Comparison of ENCODE assay signal across 8 cellular contexts in the genomic region with DNA sequence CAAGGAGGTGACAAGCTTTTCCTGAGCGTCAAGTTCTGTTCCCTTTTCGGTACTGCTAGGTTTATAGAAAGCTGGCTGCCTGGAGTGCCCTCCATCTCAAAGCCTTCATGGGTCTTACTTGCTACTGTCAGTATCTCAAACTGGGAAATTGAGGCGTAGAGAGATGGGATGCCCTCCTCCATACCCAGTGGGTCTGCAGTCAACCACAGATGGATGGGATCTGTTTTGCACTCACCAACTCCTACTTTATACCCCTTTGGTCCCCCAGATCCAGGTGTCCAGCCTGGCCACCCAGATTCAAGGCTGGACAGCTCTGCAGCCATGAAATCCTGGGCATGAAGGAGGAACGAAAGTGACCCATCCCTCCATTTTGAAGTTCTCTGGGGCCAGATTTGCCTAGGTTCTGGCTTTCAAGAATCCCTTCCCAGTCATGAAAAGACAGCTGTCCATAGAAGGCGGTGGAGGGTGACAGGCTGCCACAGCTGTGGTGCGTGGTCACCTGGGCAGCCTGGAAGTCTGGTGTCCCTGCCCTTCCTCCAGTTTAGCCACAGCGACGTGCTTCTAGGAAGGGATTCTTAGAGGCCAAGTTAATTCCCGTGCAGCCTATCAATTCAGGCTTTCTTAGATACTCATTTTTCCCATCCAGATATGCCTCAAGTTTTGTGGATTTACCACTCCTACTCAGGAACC.
DNase-seq lines count a peak whose midpoint lies in the region; ATAC-seq, FAIRE-seq and TF ChIP-seq lines count a peak whose summit lies in the region.
"Not testable (repeated sequence)": the region's sequence is repeated elsewhere in the genome, so short reads cannot be mapped to it uniquely, and the experiment has no call there.

No MANE protein-coding gene starts in this region.

- not testable (repeated sequence) for H3K36me3 ChIP-seq in DND-41 (ENCODE audit: insufficient read depth, low read length); endothelial cell of umbilical vein (ENCODE audit: control insufficient read depth in 2 of 2, extremely low read depth in 1 of 2, insufficient read depth in 2 of 2, low read length in 2 of 2); neuron (ENCODE audit: insufficient read depth, low read length)

- CTCF ChIA-PET in A549 (lab: Yijun Ruan, JAX), result interaction anchor here (0.7 to 2.0 kb wide), 5 partner anchors 8 to 15 kb away, joined by 3 to 13 read pairs (median 3); no protein-coding TSS in a partner anchor
- CTCF ChIA-PET in WTC11 (lab: Charles Lee), result not testable (repeated sequence)
- CTCF ChIA-PET in endothelial cell of umbilical vein (lab: Charles Lee), result interaction anchor here (1.0 kb wide), 2 partner anchors 8 to 9 kb away, joined by 4 to 5 read pairs; no protein-coding TSS in a partner anchor

- TF ChIP-seq RAD21 in A549 (conservative IDR thresholded peaks at IDR 0.05 in 1 of 2, IDR thresholded peaks at IDR 0.05 in 1 of 2), result not testable (repeated sequence)

- H3K9me1 ChIP-seq in endothelial cell of umbilical vein (replicated peaks; ENCODE audit: control insufficient read depth, extremely low read depth, insufficient read depth, low read length), result not testable (repeated sequence)

- TF ChIP-seq CTCF in A549 (IDR thresholded peaks at IDR 0.05); DND-41 (IDR thresholded peaks at IDR 0.05; ENCODE audit: borderline replicate concordance, extremely low read depth, low read length, poor library complexity, severe bottlenecking); WTC11 (IDR thresholded peaks at IDR 0.05); endothelial cell of umbilical vein (IDR thresholded peaks at IDR 0.05; ENCODE audit: extremely low read depth in 1 of 2, insufficient read depth in 1 of 2, low read depth in 1 of 2, low read length in 2 of 2): not testable (repeated sequence)

- not testable (repeated sequence) for H3K9me3 ChIP-seq in A549; DND-41 (ENCODE audit: insufficient read depth, low read length, severe bottlenecking); endothelial cell of umbilical vein (replicated peaks; ENCODE audit: control insufficient read depth, insufficient read depth, low read length); neuron (ENCODE audit: low read length)

- H4K20me1 ChIP-seq in DND-41 (ENCODE audit: insufficient read depth, low read length), result peaks cover 16% of the 10 kb centered on the region
- not testable (repeated sequence) for H4K20me1 ChIP-seq in endothelial cell of umbilical vein (replicated peaks; ENCODE audit: control insufficient read depth, extremely low read depth, insufficient read depth, low read length)

- H3K9ac ChIP-seq in DND-41 (ENCODE audit: low read depth, low read length); endothelial cell of umbilical vein (replicated peaks; ENCODE audit: extremely low read depth, insufficient read depth, low read length): not testable (repeated sequence)

- DNase-seq in A549 (ENCODE audit: low read depth in 1 of 2, low spot score in 1 of 2); DND-41; WTC11 (ENCODE audit: low spot score); endothelial cell of umbilical vein (ENCODE audit: low read depth, low spot score): not testable (repeated sequence)
- DNase-seq in NOMO-1 treated with DMSO at 0.1 percent for 48 hours (lab: John Stamatoyannopoulos, UW; ENCODE audit: unreplicated experiment), result peak; percentile 39
- peak; percentile 49 for DNase-seq in left kidney (ENCODE audit: low read depth, low spot score)

- H3K27ac Mint-ChIP-seq in IgD-negative memory B cell, result peak overlapping the region in 1 of 3 donors; percentile 74
- H3K27ac Mint-ChIP-seq in WTC11, result not testable (repeated sequence)

- H3K9me3 Mint-ChIP-seq in IgD-negative memory B cell, WTC11: not testable (repeated sequence)

- ATAC-seq in A549; DND-41 (ENCODE audit: insufficient read depth, low read depth); WTC11: not testable (repeated sequence)

- peak overlapping the region; percentile 9 to 89 (median 50) for H3K4me3 Mint-ChIP-seq in IgD-negative memory B cell
- peak overlapping the region; percentile 97 for H3K4me3 Mint-ChIP-seq in WTC11

- not testable (repeated sequence) for TF ChIP-seq POLR2A in A549 (IDR thresholded peaks at IDR 0.05; ENCODE audit: low read length); endothelial cell of umbilical vein (IDR thresholded peaks at IDR 0.05; ENCODE audit: low read depth, low read length)

- H3K4me1 Mint-ChIP-seq in IgD-negative memory B cell, result peaks cover 0 to 11% (median 9%) of the 10 kb centered on the region in 3 donors
- peaks cover 29% of the 10 kb centered on the region for H3K4me1 Mint-ChIP-seq in WTC11

- H3K27me3 ChIP-seq in DND-41 (ENCODE audit: insufficient read depth, low read length, poor library complexity); neuron (ENCODE audit: insufficient read depth, low read length): not testable (repeated sequence)
- peaks cover 15 to 17% of the 10 kb centered on the region in 2 experiments for H3K27me3 ChIP-seq in endothelial cell of umbilical vein (ENCODE audit: control insufficient read depth in 2 of 2, insufficient read depth in 2 of 2, low read length in 2 of 2)

- H3K27me3 Mint-ChIP-seq in IgD-negative memory B cell, result peaks cover 40% of the 10 kb centered on the region
- H3K27me3 Mint-ChIP-seq in WTC11 (ENCODE audit: low read depth), result not testable (repeated sequence)

- H3K27ac ChIP-seq in A549, result peak overlapping the region in 1 of 2 experiments; percentile 97; a peak in 2 of 6 replicates
- not testable (repeated sequence) for H3K27ac ChIP-seq in DND-41 (ENCODE audit: low read length); endothelial cell of umbilical vein (ENCODE audit: insufficient read depth, low read depth, low read length)

- TF ChIP-seq EP300 in A549 (IDR thresholded peaks at IDR 0.05), result not testable (repeated sequence)

- intact Hi-C loops in endothelial cell of umbilical vein (cut with micrococcal nuclease), result not testable (repeated sequence)

- peak; percentile 88 for FAIRE-seq in A549 (lab: Jason Lieb, UNC)
- not testable (repeated sequence) for FAIRE-seq in endothelial cell of umbilical vein (lab: Jason Lieb, UNC)

- BruUV-seq in endothelial cell of umbilical vein (replicated peaks; lab: Mats Ljungman, UMichigan), result not testable (repeated sequence)

- POLR2A ChIA-PET in A549 (lab: Yijun Ruan, JAX); endothelial cell of umbilical vein (lab: Charles Lee): not testable (repeated sequence)
- POLR2A ChIA-PET in WTC11 (lab: Charles Lee), result interaction anchor here (0.7 kb wide), 1 partner anchor 13 kb away, joined by 3 read pairs; no protein-coding TSS in a partner anchor

- dilution Hi-C loops in endothelial cell of umbilical vein (cut with MboI; ENCODE audit: extremely low pct_ligation_motif_present, low sequenced_read_pairs), result not testable (repeated sequence)

- 89% methylated on average over 9 of the region's 9 CpGs for WGBS in A549 (ENCODE audit: missing lambda C conversion rate)

- H2AFZ ChIP-seq in DND-41 (ENCODE audit: low read depth, low read length); endothelial cell of umbilical vein (ENCODE audit: low read depth, low read length); neuron (ENCODE audit: low read depth, low read length): not testable (repeated sequence)

- H3K4me1 ChIP-seq in A549; endothelial cell of umbilical vein (ENCODE audit: control insufficient read depth, extremely low read depth, insufficient read depth, low read length): not testable (repeated sequence)
- H3K4me1 ChIP-seq in DND-41 (ENCODE audit: insufficient read depth, low read length) (peaks cover 27% of the 10 kb centered on the region), neuron (ENCODE audit: insufficient read depth, low read length) (peaks cover 16% of the 10 kb centered on the region)

- peaks cover 24% of the 10 kb centered on the region for H3K79me2 ChIP-seq in DND-41 (ENCODE audit: insufficient read depth, low read length)
- not testable (repeated sequence) for H3K79me2 ChIP-seq in endothelial cell of umbilical vein (ENCODE audit: control insufficient read depth, insufficient read depth, low read length)

- H3K4me2 ChIP-seq in A549, result peak overlapping the region; percentile 94
- peak overlapping the region; percentile 81; the same call in 1 of the 2 replicates for H3K4me2 ChIP-seq in DND-41 (ENCODE audit: insufficient read depth, low read length)
- not testable (repeated sequence) for H3K4me2 ChIP-seq in endothelial cell of umbilical vein (ENCODE audit: insufficient read depth, low read length)

- not testable (repeated sequence) for H3K4me3 ChIP-seq in A549; DND-41 (ENCODE audit: low read depth in 1 of 2, low read length in 2 of 2); endothelial cell of umbilical vein (replicated peaks in 1 of 3; ENCODE audit: insufficient read depth in 1 of 3, low read depth in 1 of 3, low read length in 3 of 3)
- H3K4me3 ChIP-seq in neuron (ENCODE audit: low read length), result peak overlapping the region; percentile 90

- H3K36me3 Mint-ChIP-seq in IgD-negative memory B cell, WTC11: not testable (repeated sequence)

TF ChIP-seq in endothelial cell of umbilical vein, 7 proteins besides CTCF, POLR2A, EP300 and RAD21:
- peak; percentile 3 for TF ChIP-seq EZH2 (IDR thresholded peaks at IDR 0.05; ENCODE audit: borderline replicate concordance, low read depth, low read length, severe bottlenecking)
TF ChIP-seq in endothelial cell of umbilical vein: peak in this region for 1; not testable (repeated sequence) for 6.
